ENCODE assay signal across 8 cellular contexts in the genomic region with DNA sequence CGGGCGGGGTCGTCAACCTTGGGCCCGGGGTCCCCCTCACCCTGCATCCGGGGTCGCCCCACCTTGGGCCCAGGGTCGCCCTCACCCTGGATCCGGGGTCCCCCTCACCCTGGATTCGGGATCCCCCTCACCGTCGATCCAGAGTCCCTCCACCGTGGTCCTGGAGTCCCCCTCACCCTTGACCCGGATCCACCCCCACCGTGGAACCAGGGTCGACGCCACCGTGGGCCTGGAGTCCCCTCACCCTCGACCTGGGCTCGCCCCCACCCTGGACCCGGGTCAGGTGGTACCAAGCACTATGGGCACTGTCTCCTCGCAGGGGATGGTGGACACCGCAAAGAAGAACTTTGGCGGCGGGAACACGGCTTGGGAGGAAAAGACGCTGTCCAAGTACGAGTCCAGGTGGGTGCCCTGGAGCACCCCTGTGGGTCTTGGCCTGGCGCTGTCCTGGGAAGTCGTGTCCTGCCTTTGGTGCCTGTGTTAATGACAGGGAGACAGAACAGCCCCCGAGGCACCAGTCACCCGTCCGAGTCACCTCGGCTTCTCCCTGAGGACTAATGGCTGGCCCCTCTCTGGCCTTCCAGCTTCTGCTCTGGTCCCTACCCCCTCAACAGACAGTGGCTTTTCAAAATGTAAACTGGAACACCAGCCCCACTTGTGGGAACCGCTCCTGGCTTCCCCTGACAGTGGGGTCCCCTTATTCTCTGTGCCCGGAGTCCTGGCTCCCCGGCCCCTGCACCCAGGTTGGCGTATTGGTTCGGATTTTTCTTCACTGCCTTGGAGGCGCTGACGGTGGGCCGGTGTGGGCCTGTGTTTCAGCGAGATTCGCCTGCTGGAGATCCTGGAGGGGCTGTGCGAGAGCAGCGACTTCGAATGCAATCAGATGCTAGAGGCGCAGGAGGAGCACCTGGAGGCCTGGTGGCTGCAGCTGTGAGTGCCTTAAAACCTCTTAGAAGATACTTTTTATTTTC. TPM values are rescaled to one million over a fixed set of nuclear protein-coding genes. Genes with fewer than 3 reads are reported as not detected.
A peak's percentile ranks its signal among the peaks of the same experiment; 100 is the strongest.
DNase-seq lines count a peak whose midpoint lies in the region; ATAC-seq and TF ChIP-seq lines count a peak whose summit lies in the region.

No MANE protein-coding gene starts in this region.

- peak overlapping the region; percentile 86 for H3K4me3 Mint-ChIP-seq in CD4-positive, alpha-beta T cell
- peak overlapping the region; percentile 84 for H3K4me3 Mint-ChIP-seq in neural crest cell

- CTCF ChIA-PET in CD4-positive, alpha-beta T cell (lab: Charles Lee): no interaction called here

- WGBS in ectodermal cell, 2 experiments: 43 to 44% methylated on average over 47 of the region's 47 CpGs

- no peak for TF ChIP-seq CTCF in CD4-positive, alpha-beta T cell (IDR thresholded peaks at IDR 0.05)
- TF ChIP-seq CTCF in KMS-11 (conservative IDR thresholded peaks at IDR 0.05; ENCODE audit: low read depth, low read length): no peak
- no peak for TF ChIP-seq CTCF in neural crest cell (conservative IDR thresholded peaks at IDR 0.05)

- H3K27me3 ChIP-seq in CD4-positive, alpha-beta T cell (ENCODE audit: control insufficient read depth, insufficient read depth, low read length): no peaks in the 10 kb centered on the region
- no peaks in the 10 kb centered on the region for H3K27me3 ChIP-seq in KMS-11 (ENCODE audit: insufficient read depth, low read depth)
- H3K27me3 ChIP-seq in ectodermal cell (ENCODE audit: control insufficient read depth, insufficient read depth, low read length, poor library complexity, severe bottlenecking): no peaks in the 10 kb centered on the region

- peak overlapping the region; percentile 66 for H3K27ac Mint-ChIP-seq in CD4-positive, alpha-beta T cell
- H3K27ac Mint-ChIP-seq in neural crest cell (ENCODE audit: unreplicated experiment): no peak overlapping the region

- POLR2A ChIA-PET in CD4-positive, alpha-beta T cell (lab: Charles Lee): interaction anchor here (0.6 to 2.6 kb wide), 3 partner anchors 31 to 272 kb away, joined by 3 to 10 read pairs (median 4); no protein-coding TSS in a partner anchor

- H3K4me1 ChIP-seq in KMS-11 (ENCODE audit: low read depth, poor library complexity, severe bottlenecking) (peaks cover 5% of the 10 kb centered on the region), ectodermal cell (ENCODE audit: control insufficient read depth, insufficient read depth, low read length) (peaks cover 4% of the 10 kb centered on the region)

- no peak overlapping the region for H3K27ac ChIP-seq in CD4-positive, alpha-beta T cell (ENCODE audit: low read depth, low read length)
- H3K27ac ChIP-seq in KMS-11: no peak overlapping the region
- no peak overlapping the region for H3K27ac ChIP-seq in ectodermal cell (ENCODE audit: insufficient read depth, low read depth, low read length, poor library complexity, severe bottlenecking)

- ATAC-seq in CD4-positive, alpha-beta T cell (ENCODE audit: poor library complexity): no peak

- H3K36me3 ChIP-seq in KMS-11 (ENCODE audit: insufficient read depth) (no peaks in the 10 kb centered on the region), ectodermal cell (ENCODE audit: control insufficient read depth, insufficient read depth, low read length) (no peaks in the 10 kb centered on the region)

- H3K79me2 ChIP-seq in KMS-11 (ENCODE audit: insufficient read depth, low read depth): no peaks in the 10 kb centered on the region

- H3K4me1 Mint-ChIP-seq in CD4-positive, alpha-beta T cell (ENCODE audit: low read depth): peaks cover 21% of the 10 kb centered on the region
- peaks cover 16% of the 10 kb centered on the region for H3K4me1 Mint-ChIP-seq in neural crest cell

- H4K20me1 ChIP-seq in KMS-11 (ENCODE audit: insufficient read depth): no peaks in the 10 kb centered on the region

- peak overlapping the region; percentile 79; the same call in 1 of the 2 replicates for H3K9ac ChIP-seq in KMS-11

- DNase-seq in CD4-positive, alpha-beta T cell: no peak
- DNase-seq in neural crest cell (ENCODE audit: low read depth, low spot score) (no peak), hippocampal formation (lab: John Stamatoyannopoulos, UW) (no peak), T1000 (lab: John Stamatoyannopoulos, UW) (no peak), OCI-M2 (lab: John Stamatoyannopoulos, UW; ENCODE audit: unreplicated experiment) (no peak), Kasumi-1 (lab: John Stamatoyannopoulos, UW) (no peak)

- H3K27me3 Mint-ChIP-seq in CD4-positive, alpha-beta T cell: no peaks in the 10 kb centered on the region
- H3K27me3 Mint-ChIP-seq in neural crest cell (ENCODE audit: low read depth): no peaks in the 10 kb centered on the region

- H2AFZ ChIP-seq in KMS-11 (ENCODE audit: low read depth): no peak overlapping the region

- no peak overlapping the region for H3K4me3 ChIP-seq in KMS-11 (IDR thresholded peaks at IDR 0.05; ENCODE audit: insufficient read depth, low read depth, low read length)
- peak overlapping the region; percentile 78 for H3K4me3 ChIP-seq in ectodermal cell (ENCODE audit: insufficient read depth, low read depth, low read length)

- H3K9me3 Mint-ChIP-seq in CD4-positive, alpha-beta T cell: no peaks in the 10 kb centered on the region
- H3K9me3 Mint-ChIP-seq in neural crest cell: no peaks in the 10 kb centered on the region

- H3K36me3 Mint-ChIP-seq in CD4-positive, alpha-beta T cell (ENCODE audit: low read depth): peaks cover 9% of the 10 kb centered on the region
- no peaks in the 10 kb centered on the region for H3K36me3 Mint-ChIP-seq in neural crest cell (ENCODE audit: low read depth)

- peak overlapping the region; percentile 51; the same call in 1 of the 2 replicates for H3K4me2 ChIP-seq in KMS-11

- no peaks in the 10 kb centered on the region for H3K9me3 ChIP-seq in CD4-positive, alpha-beta T cell (ENCODE audit: control insufficient read depth, low read length)
- no peaks in the 10 kb centered on the region for H3K9me3 ChIP-seq in ectodermal cell (ENCODE audit: control insufficient read depth, low read length)

- intact Hi-C loops in CD4-positive, alpha-beta T cell (cut with DNase I, micrococcal nuclease): loop anchor here (1.0 to 5.0 kb wide), 6 partner anchors 41 to 268 kb away; partner anchors contain the start of genes BRD1 (in 2 of the 2), ZBED4 (in 2 of the 2), PIM3 (in 1 of the 2) and TRABD (in 1 of the 2)

RNA-seq across cellular contexts. Expression of gene CRELD2, which starts 0.8 kb away (rescaled TPM):
- total RNA-seq in CD4-positive, alpha-beta T cell: 10 to 100 TPM; 21.2 to 23.3 TPM
- 22.2 TPM for polyA plus RNA-seq in ectodermal cell (2013, experiment 1 of 4)
- polyA plus RNA-seq in ectodermal cell (2013, experiment 2 of 4): 19.9 TPM
- 20.3 TPM for polyA plus RNA-seq in ectodermal cell (2013, experiment 3 of 4)
- 22.7 TPM for polyA plus RNA-seq in ectodermal cell (2013, experiment 4 of 4)
- 39.6 and 43.8 TPM in 2 replicates for total RNA-seq in neural crest cell

RNA-seq across cellular contexts. Expression of gene ALG12, which starts 1.0 kb away (rescaled TPM):
- 10 to 100 TPM; 13.5 to 14.6 TPM for total RNA-seq in CD4-positive, alpha-beta T cell
- polyA plus RNA-seq in ectodermal cell (2013, experiment 1 of 4): 16.3 TPM
- 18.9 TPM for polyA plus RNA-seq in ectodermal cell (2013, experiment 2 of 4)
- 13.8 TPM for polyA plus RNA-seq in ectodermal cell (2013, experiment 3 of 4)
- polyA plus RNA-seq in ectodermal cell (2013, experiment 4 of 4): 12.6 TPM
- 21.2 and 24.7 TPM in 2 replicates for total RNA-seq in neural crest cell

RNA-seq across cellular contexts. Expression of gene PIM3, which starts 41.4 kb away (rescaled TPM):
- total RNA-seq in CD4-positive, alpha-beta T cell: 100 to 1,000 TPM; 224 to 230 TPM
- 19.8 TPM for polyA plus RNA-seq in ectodermal cell (2013, experiment 1 of 4)
- polyA plus RNA-seq in ectodermal cell (2013, experiment 2 of 4): 18.0 TPM
- polyA plus RNA-seq in ectodermal cell (2013, experiment 3 of 4): 16.6 TPM
- 17.8 TPM for polyA plus RNA-seq in ectodermal cell (2013, experiment 4 of 4)
- 29.9 and 31.0 TPM in 2 replicates for total RNA-seq in neural crest cell
